In the genomic region with DNA sequence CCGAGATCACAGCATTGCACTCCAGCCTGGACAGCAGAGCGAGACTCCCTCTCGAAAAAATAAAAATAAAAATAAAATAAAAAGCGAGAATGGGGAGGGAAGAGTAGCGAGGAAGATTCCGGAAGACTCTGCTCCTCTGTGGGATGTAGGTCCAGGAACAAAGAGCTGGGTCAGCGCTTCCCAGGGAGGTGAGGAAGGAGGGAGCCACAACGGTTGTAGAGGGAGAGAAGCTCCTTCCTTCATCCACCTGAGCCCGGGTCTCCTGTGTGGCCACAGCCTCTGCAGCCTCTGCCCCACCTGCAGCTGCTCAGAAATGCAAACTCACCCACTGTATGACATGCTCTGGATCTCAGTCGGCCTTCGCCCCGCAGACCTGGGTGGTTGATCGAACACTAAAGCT, we compare ENCODE assay signal across 27 cellular contexts. TPM values are rescaled to one million over a fixed set of nuclear protein-coding genes. Genes with fewer than 3 reads are reported as not detected.
DNase-seq lines count a peak whose midpoint lies in the region; ATAC-seq, FAIRE-seq and TF ChIP-seq lines count a peak whose summit lies in the region.
"Had no signal": no experiment of that assay in that cellular context is flagged by ENCODE, and none has a peak within 500 bp of the region (broad histone marks: within the 10 kb centered on the region; RNA-seq: fewer than 3 reads in every experiment).

No MANE protein-coding gene starts in this region.

- peaks cover 37% of the 10 kb centered on the region for H3K4me1 Mint-ChIP-seq in neural crest cell

- H3K18ac ChIP-seq in H1 (ENCODE audit: extremely low read depth, low read length), result no peak overlapping the region

- POLR2A ChIA-PET in HEK293 (lab: Yijun Ruan, JAX) (no interaction called here), H1 (lab: Charles Lee; ENCODE audit: partially characterized antibody) (no interaction called here)

- H3K79me1 ChIP-seq in H1 (ENCODE audit: low read depth, low read length), result no peaks in the 10 kb centered on the region; the same call in 1 of the 2 replicates

- H3K36me3 Mint-ChIP-seq in neural crest cell (ENCODE audit: low read depth), result no peaks in the 10 kb centered on the region
- H3K36me3 Mint-ChIP-seq: CD14-positive monocyte had no signal

- H3K4me2 ChIP-seq in H1 (ENCODE audit: insufficient read depth in 1 of 2, low read depth in 2 of 2, low read length in 2 of 2), result no peak overlapping the region
- H3K4me2 ChIP-seq: BLaER1 had no signal

- no peak overlapping the region for H3K14ac ChIP-seq in H1 (ENCODE audit: insufficient read length)

- H3K27me3 Mint-ChIP-seq in neural crest cell (ENCODE audit: low read depth), result peaks cover 2% of the 10 kb centered on the region

- no peak for ATAC-seq in GM19467 (IDR thresholded peaks at IDR 0.05; ENCODE audit: unreplicated experiment)
- ATAC-seq: GM12878 had no signal

- H2BK12ac ChIP-seq in H1 (ENCODE audit: low read depth, low read length), result 0 out of 2 replicates have a peak overlapping the region, but pooled peaks have one; percentile 39

- no peak overlapping the region for H4K8ac ChIP-seq in H1 (ENCODE audit: extremely low read depth, insufficient read depth, low read length)

- no peak for TF ChIP-seq CTCF in HEK293 (tag by site-specific recombination; IDR thresholded peaks at IDR 0.05)
- TF ChIP-seq CTCF in H1 (IDR thresholded peaks at IDR 0.05; ENCODE audit: control extremely low read depth in 1 of 3, insufficient read depth in 1 of 3, low read depth in 1 of 3, low read length in 3 of 3), result no peak
- no peak for TF ChIP-seq CTCF in neural crest cell (conservative IDR thresholded peaks at IDR 0.05)

- TF ChIP-seq RAD21 in H1 (IDR thresholded peaks at IDR 0.05 in 1 of 2, conservative IDR thresholded peaks at IDR 0.05 in 1 of 2; ENCODE audit: low read depth in 2 of 2, low read length in 2 of 2), result no peak

- CTCF ChIA-PET in HEK293 (lab: Yijun Ruan, JAX), result no interaction called here
- CTCF ChIA-PET in H1 (lab: Charles Lee; ENCODE audit: partially characterized antibody), result no interaction called here

- no peak overlapping the region for H3K27ac ChIP-seq in HEK293 (ENCODE audit: extremely low read depth, low read depth, low read length)
- H3K27ac ChIP-seq in H1 (ENCODE audit: low read depth, low read length), result no peak overlapping the region
- H3K27ac ChIP-seq: BLaER1 had no signal

- H3K4me3 ChIP-seq in HEK293 (ENCODE audit: low read depth, low read length) (no peak overlapping the region), H1 (ENCODE audit: extremely low read depth in 1 of 4, insufficient read depth in 2 of 4, low read depth in 3 of 4, low read length in 4 of 4) (no peak overlapping the region)
- H3K4me3 ChIP-seq: BLaER1, GM12878 had no signal

- no peak overlapping the region for H2BK20ac ChIP-seq in H1 (ENCODE audit: low read length)

- H2BK15ac ChIP-seq in H1 (ENCODE audit: low read length), result no peak overlapping the region

- no peak overlapping the region for H3K4ac ChIP-seq in H1 (replicated peaks; ENCODE audit: insufficient read length, low read depth, low read length)

- no peaks in the 10 kb centered on the region for H3K9me3 ChIP-seq in HEK293 (ENCODE audit: control insufficient read depth, insufficient read depth, low read depth, low read length)
- H3K9me3 ChIP-seq in H1 (ENCODE audit: insufficient read depth in 2 of 2, low read depth in 1 of 2, low read length in 1 of 2), result no peaks in the 10 kb centered on the region; a peak in 1 of 4 replicates
- H3K9me3 ChIP-seq: BE2C, BLaER1 had no signal

- FAIRE-seq in H1 (lab: Jason Lieb, UNC), result no peak
- FAIRE-seq: A204.1, GM12878, GM12892, GM18507 had no signal

- no peak for TF ChIP-seq POLR2A in H1 (IDR thresholded peaks at IDR 0.05; ENCODE audit: control extremely low read depth in 1 of 2, low read depth in 2 of 2, low read length in 2 of 2)

- 94% methylated on average over 13 of the region's 13 CpGs; no CpG with 5 or more reads in 1 of the 2 experiments for WGBS in H1 (ENCODE audit: extremely low coverage in 1 of 2, insufficient coverage in 1 of 2, insufficient read length in 1 of 2, insufficient replicate concordance in 2 of 2, low coverage in 1 of 2, low lambda C conversion rate in 2 of 2, missing lambda C conversion rate in 1 of 2), 2 experiments

- no peak overlapping the region for H4K5ac ChIP-seq in H1 (ENCODE audit: insufficient read length, low read depth, low read length)

- H3K79me2 ChIP-seq in H1 (ENCODE audit: control insufficient read depth in 1 of 2, insufficient read depth in 2 of 2, low read length in 2 of 2), result peaks cover 0 to 4% of the 10 kb centered on the region in 2 experiments; a peak in 1 of 4 replicates

- H2BK120ac ChIP-seq in H1 (replicated peaks; ENCODE audit: low read depth, low read length), result no peak overlapping the region

- H3K4me3 Mint-ChIP-seq in neural crest cell, result peak overlapping the region; percentile 12
- H3K4me3 Mint-ChIP-seq: CD14-positive monocyte; CD4-positive, alpha-beta memory T cell had no signal

- no peak overlapping the region for H2AK5ac ChIP-seq in H1 (ENCODE audit: low read depth, low read length)

- no peak overlapping the region for H4K91ac ChIP-seq in H1 (replicated peaks; ENCODE audit: insufficient read length, low read length)

- no peak for TF ChIP-seq EP300 in H1 (IDR thresholded peaks at IDR 0.05; ENCODE audit: borderline replicate concordance in 1 of 2, low read depth in 2 of 2, low read length in 2 of 2)

- DNase-seq in H1 (ENCODE audit: low read depth in 1 of 2, low spot score in 2 of 2), result no peak
- DNase-seq in neural crest cell (ENCODE audit: low read depth, low spot score), result no peak
- no peak for DNase-seq in cortex of kidney (lab: John Stamatoyannopoulos, UW)
- DNase-seq in dedifferentiated amniotic fluid mesenchymal stem cell (ENCODE audit: extremely low spot score), result no peak
- DNase-seq in activated T-cell treated with anti-CD3 and anti-CD28 coated beads, Interleukin-2, amount 50 U/mL, for 48 hours, result no peak
- DNase-seq: 8988T; BE2C; C1 segment of cervical spinal cord; CD4-positive, alpha-beta memory T cell; CD4-positive, CD25-positive, alpha-beta regulatory T cell; CD8-positive, alpha-beta memory T cell; COR-L47; DMS 273 treated with DMSO at 0.1 percent for 48 hours; DMS153; DMS53; DMS79; DND-41; EL; GDM1 had no signal

- H3K9me3 Mint-ChIP-seq in neural crest cell, result no peaks in the 10 kb centered on the region
- H3K9me3 Mint-ChIP-seq: CD8-positive, alpha-beta memory T cell had no signal

- H3K23ac ChIP-seq in H1 (ENCODE audit: insufficient read length), result no peak overlapping the region

- no peak overlapping the region for H3K27ac Mint-ChIP-seq in neural crest cell (ENCODE audit: unreplicated experiment)
- H3K27ac Mint-ChIP-seq: CD14-positive monocyte; CD4-positive, CD25-positive, alpha-beta regulatory T cell; CD8-positive, alpha-beta memory T cell had no signal

- H3K4me1 ChIP-seq in HEK293 (ENCODE audit: control insufficient read depth, insufficient read depth, low read length) (no peaks in the 10 kb centered on the region), H1 (replicated peaks in 1 of 4; ENCODE audit: control insufficient read depth in 3 of 4, insufficient read depth in 4 of 4, low read length in 3 of 4) (no peaks in the 10 kb centered on the region; a peak in 3 of 7 replicates)
- H3K4me1 ChIP-seq: BE2C had no signal

- peaks cover 4% of the 10 kb centered on the region for H3K23me2 ChIP-seq in H1 (ENCODE audit: low read depth, low read length)

- no peak overlapping the region for H2AFZ ChIP-seq in H1 (ENCODE audit: low read length)

- H2BK5ac ChIP-seq in H1 (ENCODE audit: low read depth, low read length), result no peak overlapping the region

- no peaks in the 10 kb centered on the region for H4K20me1 ChIP-seq in H1 (replicated peaks in 1 of 2; ENCODE audit: control insufficient read depth in 1 of 2, insufficient read depth in 2 of 2, low read length in 2 of 2)
- H4K20me1 ChIP-seq: BLaER1 had no signal

- no peaks in the 10 kb centered on the region for H3K27me3 ChIP-seq in H1 (replicated peaks in 1 of 4; ENCODE audit: control insufficient read depth in 3 of 4, extremely low read depth in 1 of 4, insufficient read depth in 3 of 4, low read length in 3 of 4)
- H3K27me3 ChIP-seq: BE2C, BLaER1 had no signal

- H3K9ac ChIP-seq in H1 (replicated peaks in 1 of 4; ENCODE audit: extremely low read depth in 1 of 4, low read depth in 3 of 4, low read length in 3 of 4), result no peak overlapping the region
- H3K9ac ChIP-seq: BLaER1 had no signal

- H3K36me3 ChIP-seq in HEK293 (ENCODE audit: control insufficient read depth in 2 of 2, insufficient read depth in 1 of 2, low read length in 2 of 2), result no peaks in the 10 kb centered on the region
- no peaks in the 10 kb centered on the region for H3K36me3 ChIP-seq in H1 (ENCODE audit: control insufficient read depth in 2 of 4, insufficient read depth in 4 of 4, low read length in 3 of 4)
- H3K36me3 ChIP-seq: BE2C, BLaER1 had no signal

- H3K56ac ChIP-seq in H1 (replicated peaks; ENCODE audit: insufficient read length, low read depth, low read length), result no peak overlapping the region

TF ChIP-seq in HEK293, 187 proteins besides CTCF, POLR2A, EP300 and RAD21:
- peak; percentile 66 for TF ChIP-seq ZNF16 (tag by site-specific recombination; IDR thresholded peaks at IDR 0.05; ENCODE audit: low read depth)
- TF ChIP-seq GFI1B (tag by site-specific recombination; IDR thresholded peaks at IDR 0.05), result no peak

TF ChIP-seq in H1, 55 proteins besides CTCF, POLR2A, EP300 and RAD21:
- TF ChIP-seq BCL11A (IDR thresholded peaks at IDR 0.05; ENCODE audit: low read depth in 2 of 2, low read length in 2 of 2), result no peak
- no peak for TF ChIP-seq EGR1 (IDR thresholded peaks at IDR 0.05; ENCODE audit: borderline replicate concordance, low read depth, low read length)
- no peak for TF ChIP-seq TAF7 (optimal IDR thresholded peaks at IDR 0.05; ENCODE audit: borderline replicate concordance, low read depth, low read length)
- no peak for TF ChIP-seq TEAD4 (IDR thresholded peaks at IDR 0.05; ENCODE audit: low read depth, low read length)
- TF ChIP-seq RXRA (IDR thresholded peaks at IDR 0.05; ENCODE audit: insufficient read depth, low read depth, low read length), result no peak
- TF ChIP-seq CTBP2 (IDR thresholded peaks at IDR 0.05; ENCODE audit: borderline replicate concordance, insufficient read depth, insufficient read length, low read length), result no peak
- peak; percentile 42; the same call in 1 of the 2 replicates for TF ChIP-seq KDM1A (IDR thresholded peaks at IDR 0.05; ENCODE audit: borderline replicate concordance, low read length)

RNA-seq across cellular contexts. Expression of a gene that starts 3.8 kb away (rescaled TPM):
- total RNA-seq in H1 (2021; fragmentation: NEBNext Ultra II Directional; extraction: Animal tissue kit (Norgen Biotek cat#: 25700)), result 84.3 and 86.7 TPM in 2 replicates
- 47.6 and 80.1 TPM in 2 replicates for polyA plus RNA-seq in H1 (2011; rRNA removed)
- 74.0 TPM for polyA plus RNA-seq in H1 (2011; cell fraction: cytosol; rRNA removed)
- 265 TPM for polyA plus RNA-seq in H1 (2011; cell fraction: nucleus; rRNA removed)
- polyA plus RNA-seq in H1 (2012, experiment 1 of 2), result 46.6 to 79.9 TPM (median 73.3 TPM) in 4 replicates
- polyA plus RNA-seq in H1 (2012, experiment 2 of 2), result 48.0 TPM
- 41.6 TPM for polyA plus RNA-seq in H1 (2013, experiment 1 of 2)
- polyA plus RNA-seq in H1 (2013, experiment 2 of 2), result 37.4 TPM
- polyA minus RNA-seq in H1 (2011; rRNA and poly(A)+ RNA removed), result 39.1 and 49.9 TPM in 2 replicates
- 56.4 TPM for polyA minus RNA-seq in H1 (2011; cell fraction: cytosol; rRNA and poly(A)+ RNA removed)
- polyA minus RNA-seq in H1 (2011; cell fraction: nucleus; rRNA and poly(A)+ RNA removed), result 122 TPM
- 88.4 and 96.5 TPM in 2 replicates for total RNA-seq in neural crest cell
